ENCODE assay signal across 9 cellular contexts in genomic region chr2:187982668-187983067, GRCh38.
DNase-seq lines count a peak whose midpoint lies in the region; ATAC-seq and TF ChIP-seq lines count a peak whose summit lies in the region.
"Had no signal": no experiment of that assay in that cellular context is flagged by ENCODE, and none has a peak within 500 bp of the region (broad histone marks: within the 10 kb centered on the region; RNA-seq: fewer than 3 reads in every experiment).

No MANE protein-coding gene starts in this region.

- ATAC-seq in GM19324 (IDR thresholded peaks at IDR 0.05; ENCODE audit: low FRiP score, unreplicated experiment): peak; percentile 48
- peak; percentile 96 for ATAC-seq in HG03095 (IDR thresholded peaks at IDR 0.05; ENCODE audit: unreplicated experiment)
- peak; percentile 93 to 97 (median 95) for ATAC-seq in right lobe of liver

- no peak overlapping the region for H3K4me3 ChIP-seq in SJCRH30
- H3K4me3 ChIP-seq in right lobe of liver: no peak overlapping the region

- H3K9me3 ChIP-seq in SJCRH30 (replicated peaks) (no peaks in the 10 kb centered on the region), right lobe of liver (no peaks in the 10 kb centered on the region)

- DNase-seq in SJCRH30: peak; percentile 46 to 90
- DNase-seq in right lobe of liver: peak in 1 of 3 donors; percentile 66
- DNase-seq in activated T-cell treated with anti-CD3 and anti-CD28 coated beads, Interleukin-2, amount 50 U/mL, for 48 hours: no peak
- no peak for DNase-seq in ureter (ENCODE audit: low spot score)
- no peak for DNase-seq in substantia nigra (lab: John Stamatoyannopoulos, UW)
- DNase-seq in cerebellum (ENCODE audit: low spot score): no peak

- H3K27me3 ChIP-seq in SJCRH30 (no peaks in the 10 kb centered on the region), right lobe of liver (no peaks in the 10 kb centered on the region)

- H3K27ac ChIP-seq in SJCRH30: no peak overlapping the region; the same call in 1 of the 2 replicates
- H3K27ac ChIP-seq in right lobe of liver: no peak overlapping the region
- no peak overlapping the region for H3K27ac ChIP-seq in substantia nigra (ENCODE audit: low read depth, low read length, poor library complexity, severe bottlenecking)
- H3K27ac ChIP-seq: parathyroid adenoma had no signal

- no peak for TF ChIP-seq CTCF in right lobe of liver (IDR thresholded peaks at IDR 0.05)

- intact Hi-C loops in right lobe of liver (cut with DNase I): no loop called here

- peaks cover 26% of the 10 kb centered on the region for H3K4me1 ChIP-seq in SJCRH30
- peaks cover 0 to 36% (median 8%) of the 10 kb centered on the region in 4 donors for H3K4me1 ChIP-seq in right lobe of liver
- H3K4me1 ChIP-seq: parathyroid adenoma had no signal

- TF ChIP-seq POLR2A in right lobe of liver (IDR thresholded peaks at IDR 0.05): no peak

- no peaks in the 10 kb centered on the region for H3K36me3 ChIP-seq in SJCRH30
- H3K36me3 ChIP-seq in right lobe of liver: no peaks in the 10 kb centered on the region

- 4% methylated on average over 1 of the region's 1 CpG for WGBS in right lobe of liver (ENCODE audit: insufficient coverage, low coverage, low lambda C conversion rate, missing lambda C conversion rate)

Comparison
In these comparisons a context has a peak if more than half of its experiments do, and no peak if none do; other contexts are left out.
1. DNase-seq: peak in SJCRH30 (2 of 2); none in activated T-cell treated with anti-CD3 and anti-CD28 coated beads, Interleukin-2, amount 50 U/mL, for 48 hours (0 of 2), ureter (single experiment), substantia nigra (0 of 49) and cerebellum (single experiment).
2. Peak in every context shown above with its lines, with median percentiles within 50 percentile points of each other: ATAC-seq.